ENCODE assay signal across 18 cellular contexts in genomic region chr2:1927896-1928568, GRCh38.
"Had no signal": no experiment of that assay in that cellular context is flagged by ENCODE, and none has a peak within 500 bp of the region (broad histone marks: within the 10 kb centered on the region; RNA-seq: fewer than 3 reads in every experiment).

No MANE protein-coding gene starts in this region.

- DNase-seq: central memory CD4-positive, alpha-beta T cell; effector memory CD4-positive, alpha-beta T cell; gastrocnemius medialis; heart right ventricle; hypothalamus; islet precursor cell; left lung; lower lobe of right lung; natural killer cell; pancreas; right cardiac atrium; stimulated activated CD4-positive, alpha-beta T cell treated with anti-CD3 and anti-CD28 coated beads, Interleukin-4, amount 100 ng/mL, for 1 hour; stimulated activated naive B cell treated with anti-CD40 and anti-IgM and Interleukin-4, amounts not matched to agents 10 μg/mL and 1 μg/mL and 100 μg/mL, for 72 hours; tibial artery; upper lobe of right lung had no signal

- H3K4me3 ChIP-seq: esophagus muscularis mucosa, gastrocnemius medialis, heart right ventricle, left lung, lower lobe of right lung, pancreas, smooth muscle cell, suprapubic skin, tibial artery, upper lobe of right lung had no signal

- H3K27ac ChIP-seq: esophagus muscularis mucosa, gastrocnemius medialis, heart right ventricle, left lung, lower lobe of right lung, pancreas, suprapubic skin, tibial artery, upper lobe of right lung had no signal

- H3K9me3 ChIP-seq: esophagus muscularis mucosa, gastrocnemius medialis, heart right ventricle, left lung, lower lobe of right lung, pancreas, suprapubic skin, tibial artery, upper lobe of right lung had no signal

- H3K27me3 ChIP-seq: esophagus muscularis mucosa, gastrocnemius medialis, pancreas, suprapubic skin, tibial artery, upper lobe of right lung had no signal

- H3K36me3 ChIP-seq: esophagus muscularis mucosa, gastrocnemius medialis, heart right ventricle, left lung, lower lobe of right lung, pancreas, suprapubic skin, tibial artery, upper lobe of right lung had no signal

- ATAC-seq: gastrocnemius medialis; left lung; lower lobe of right lung; natural killer cell; pancreas; right cardiac atrium; stimulated activated naive B cell treated with anti-CD40 and anti-IgM and Interleukin-4, amounts not matched to agents 10 μg/mL and 1 μg/mL and 100 μg/mL, for 72 hours had no signal

- H3K4me1 ChIP-seq: gastrocnemius medialis, heart right ventricle, left lung, lower lobe of right lung, pancreas, tibial artery, upper lobe of right lung had no signal
